ENCODE assay signal across 1 cellular context in genomic region chr3:58482917-58483636, GRCh38.
TF ChIP-seq lines count a peak whose summit lies in the region.

No MANE protein-coding gene starts in this region.

TF ChIP-seq in neural cell, 6 proteins besides CTCF, POLR2A, EP300 and RAD21:
- peak; percentile 45 for TF ChIP-seq MXI1 (conservative IDR thresholded peaks at IDR 0.05; ENCODE audit: poor library complexity, severe bottlenecking)
- no peak for TF ChIP-seq REST (IDR thresholded peaks at IDR 0.05; ENCODE audit: borderline replicate concordance)
- TF ChIP-seq POLR2AphosphoS5 (IDR thresholded peaks at IDR 0.05): no peak
- TF ChIP-seq SMC3 (conservative IDR thresholded peaks at IDR 0.05; ENCODE audit: poor library complexity): peak; percentile 12
- TF ChIP-seq TAF1 (IDR thresholded peaks at IDR 0.05; ENCODE audit: low read depth): no peak
